In genomic region chrX:63439580-63439979, GRCh38 we compare ENCODE assay signal across 30 cellular contexts.
"Had no signal": no experiment of that assay in that cellular context is flagged by ENCODE, and none has a peak within 500 bp of the region (broad histone marks: within the 10 kb centered on the region; RNA-seq: fewer than 3 reads in every experiment).

No MANE protein-coding gene starts in this region.

- H3K4me1 Mint-ChIP-seq: activated CD4-positive, alpha-beta T cell treated with anti-CD3 and anti-CD28 coated beads for 36 hours; activated CD4-positive, alpha-beta T cell treated with anti-CD3 and anti-CD28 coated beads, Interleukin-2, amount 10 ng/mL, durations not matched to agents 24 days and 14 days; activated CD8-positive, alpha-beta memory T cell treated with anti-CD3 and anti-CD28 coated beads, Interleukin-2, amount 10 ng/mL, durations not matched to agents 7 days and 5 days; activated naive CD8-positive, alpha-beta T cell treated with anti-CD3 and anti-CD28 coated beads for 36 hours had no signal

- H3K4me3 Mint-ChIP-seq: activated CD4-positive, alpha-beta memory T cell treated with anti-CD3 and anti-CD28 coated beads for 36 hours; activated CD4-positive, alpha-beta T cell treated with anti-CD3 and anti-CD28 coated beads for 36 hours; activated CD4-positive, alpha-beta T cell treated with anti-CD3 and anti-CD28 coated beads, Interleukin-2, amount 10 ng/mL, durations not matched to agents 24 days and 14 days; activated CD8-positive, alpha-beta memory T cell treated with anti-CD3 and anti-CD28 coated beads, Interleukin-2, amount 10 ng/mL, durations not matched to agents 7 days and 5 days; activated CD8-positive, alpha-beta T cell treated with anti-CD3 and anti-CD28 coated beads, Interleukin-2, amount 10 ng/mL, durations not matched to agents 7 days and 5 days; activated naive CD4-positive, alpha-beta T cell treated with anti-CD3 and anti-CD28 coated beads for 36 hours; activated naive CD4-positive, alpha-beta T cell treated with anti-CD3 and anti-CD28 coated beads, Interleukin-2, amount 50 U/mL, for 24 hours; activated naive CD8-positive, alpha-beta T cell treated with anti-CD3 and anti-CD28 coated beads for 36 hours; activated naive CD8-positive, alpha-beta T cell treated with anti-CD3 and anti-CD28 coated beads, Interleukin-2, amount 50 U/mL, for 24 hours; activated T-helper 1 cell treated with anti-CD3 and anti-CD28 coated beads, Interleukin-12 subunit alpha, Interleukin-12 subunit beta, Interleukin-2, Interleukin-4 antibody, amounts not matched to agents 30 ng/mL and 10 ng/mL and 1 ng/mL, durations not matched to agents 14 hours and 24 hours and 36 hours had no signal

- H3K27ac ChIP-seq: adrenal gland, body of pancreas, colonic mucosa, epithelial cell of prostate, esophagus squamous epithelium had no signal

- H3K9me3 Mint-ChIP-seq: activated CD4-positive, alpha-beta T cell treated with anti-CD3 and anti-CD28 coated beads, Interleukin-2, amount 10 ng/mL, durations not matched to agents 24 days and 14 days; activated naive CD4-positive, alpha-beta T cell treated with anti-CD3 and anti-CD28 coated beads, Interleukin-2, amount 50 U/mL, for 24 hours had no signal

- ATAC-seq: activated CD4-positive, alpha-beta T cell treated with anti-CD3 and anti-CD28 coated beads for 36 hours; activated CD8-positive, alpha-beta memory T cell treated with anti-CD3 and anti-CD28 coated beads, Interleukin-2, amount 10 ng/mL, durations not matched to agents 7 days and 5 days; activated CD8-positive, alpha-beta T cell treated with anti-CD3 and anti-CD28 coated beads, Interleukin-2, amount 10 ng/mL, durations not matched to agents 7 days and 5 days; activated naive CD8-positive, alpha-beta T cell treated with anti-CD3 and anti-CD28 coated beads, Interleukin-2, amount 50 U/mL, for 24 hours; body of pancreas had no signal

- H3K9me3 ChIP-seq: adrenal gland, body of pancreas, colonic mucosa, esophagus squamous epithelium had no signal

- FAIRE-seq: endometrium, endothelial cell of umbilical vein had no signal

- H3K4me1 ChIP-seq: adrenal gland, body of pancreas, colonic mucosa had no signal

- DNase-seq: activated CD4-positive, alpha-beta memory T cell treated with anti-CD3 and anti-CD28 coated beads for 36 hours; activated CD4-positive, alpha-beta T cell treated with anti-CD3 and anti-CD28 coated beads for 36 hours; activated CD4-positive, alpha-beta T cell treated with anti-CD3 and anti-CD28 coated beads, Interleukin-2, amount 10 ng/mL, durations not matched to agents 24 days and 14 days; activated CD4-positive, CD25-positive, alpha-beta regulatory T cell; activated CD4-positive, CD25-positive, alpha-beta regulatory T cell treated with anti-CD3 and anti-CD28 coated beads, Interleukin-2, amount 50 U/mL, for 72 hours; activated CD8-positive, alpha-beta memory T cell treated with anti-CD3 and anti-CD28 coated beads, Interleukin-2, amount 10 ng/mL, durations not matched to agents 7 days and 5 days; activated CD8-positive, alpha-beta memory T cell treated with anti-CD3 and anti-CD28 coated beads, Interleukin-2, amount 50 U/mL, for 4 hours; activated CD8-positive, alpha-beta T cell treated with anti-CD3 and anti-CD28 coated beads, Interleukin-2, amount 10 ng/mL, durations not matched to agents 7 days and 5 days; activated effector memory CD4-positive, alpha-beta T cell treated with anti-CD3 and anti-CD28 coated beads, Interleukin-2, amount 50 U/mL, for 16 hours; activated naive CD4-positive, alpha-beta T cell treated with anti-CD3 and anti-CD28 coated beads for 36 hours; activated naive CD8-positive, alpha-beta T cell treated with anti-CD3 and anti-CD28 coated beads for 36 hours; activated naive CD8-positive, alpha-beta T cell treated with anti-CD3 and anti-CD28 coated beads, Interleukin-2, amount 50 U/mL, for 24 hours; activated T-cell treated with anti-CD3 and anti-CD28 coated beads, Interleukin-2, amount 50 U/mL, for 1 hour; activated T-cell treated with anti-CD3 and anti-CD28 coated beads, Interleukin-2, amount 50 U/mL, for 48 hours; adrenal gland; amygdala; aorta; body of pancreas; caudate nucleus; colonic mucosa; effector CD8-positive, alpha-beta T cell; esophagus squamous epithelium; foreskin melanocyte; T-helper 2 cell had no signal

- H3K36me3 ChIP-seq: adrenal gland, colonic mucosa, esophagus squamous epithelium had no signal

- H3K27ac Mint-ChIP-seq: activated CD4-positive, alpha-beta memory T cell treated with anti-CD3 and anti-CD28 coated beads for 36 hours; activated CD4-positive, alpha-beta T cell treated with anti-CD3 and anti-CD28 coated beads for 36 hours; activated CD4-positive, alpha-beta T cell treated with anti-CD3 and anti-CD28 coated beads, Interleukin-2, amount 10 ng/mL, durations not matched to agents 24 days and 14 days; activated CD8-positive, alpha-beta memory T cell treated with anti-CD3 and anti-CD28 coated beads, Interleukin-2, amount 10 ng/mL, durations not matched to agents 7 days and 5 days; activated CD8-positive, alpha-beta T cell treated with anti-CD3 and anti-CD28 coated beads, Interleukin-2, amount 10 ng/mL, durations not matched to agents 7 days and 5 days; activated naive CD4-positive, alpha-beta T cell treated with anti-CD3 and anti-CD28 coated beads for 36 hours; activated naive CD4-positive, alpha-beta T cell treated with anti-CD3 and anti-CD28 coated beads, Interleukin-2, amount 50 U/mL, for 24 hours; activated naive CD8-positive, alpha-beta T cell treated with anti-CD3 and anti-CD28 coated beads for 36 hours; activated naive CD8-positive, alpha-beta T cell treated with anti-CD3 and anti-CD28 coated beads, Interleukin-2, amount 50 U/mL, for 24 hours; activated T-helper 1 cell treated with anti-CD3 and anti-CD28 coated beads, Interleukin-12 subunit alpha, Interleukin-12 subunit beta, Interleukin-2, Interleukin-4 antibody, amounts not matched to agents 30 ng/mL and 10 ng/mL and 1 ng/mL, durations not matched to agents 14 hours and 24 hours and 36 hours; activated T-helper 2 cell treated with anti-CD3 and anti-CD28 coated beads, Interferon-gamma antibody, Interleukin-2, Interleukin-4, amounts not matched to agents 10 μg/mL and 5 μg/mL and 100 μg/mL, durations not matched to agents 14 hours and 24 hours and 36 hours had no signal

- H3K4me3 ChIP-seq: adrenal gland, body of pancreas, colonic mucosa, esophagus squamous epithelium had no signal

- H3K27me3 Mint-ChIP-seq: activated CD4-positive, alpha-beta memory T cell treated with anti-CD3 and anti-CD28 coated beads for 36 hours; activated CD4-positive, alpha-beta T cell treated with anti-CD3 and anti-CD28 coated beads for 36 hours; activated CD4-positive, alpha-beta T cell treated with anti-CD3 and anti-CD28 coated beads, Interleukin-2, amount 10 ng/mL, durations not matched to agents 24 days and 14 days; activated CD8-positive, alpha-beta memory T cell treated with anti-CD3 and anti-CD28 coated beads, Interleukin-2, amount 10 ng/mL, durations not matched to agents 7 days and 5 days; activated naive CD4-positive, alpha-beta T cell treated with anti-CD3 and anti-CD28 coated beads, Interleukin-2, amount 50 U/mL, for 24 hours; activated naive CD8-positive, alpha-beta T cell treated with anti-CD3 and anti-CD28 coated beads for 36 hours; activated naive CD8-positive, alpha-beta T cell treated with anti-CD3 and anti-CD28 coated beads, Interleukin-2, amount 50 U/mL, for 24 hours had no signal

- H3K27me3 ChIP-seq: adrenal gland, body of pancreas, colonic mucosa, esophagus squamous epithelium had no signal
